21 cellular contexts compared by ENCODE assay signal in genomic region chr4:79088991-79089705, GRCh38.
"Had no signal": no experiment of that assay in that cellular context is flagged by ENCODE, and none has a peak within 500 bp of the region (broad histone marks: within the 10 kb centered on the region; RNA-seq: fewer than 3 reads in every experiment).

No MANE protein-coding gene starts in this region.

- H3K36me3 ChIP-seq: esophagus muscularis mucosa, gastrocnemius medialis, heart right ventricle, left lung, lower lobe of right lung, ovary, suprapubic skin, thyroid gland had no signal

- H3K4me3 ChIP-seq: dorsolateral prefrontal cortex, esophagus muscularis mucosa, gastrocnemius medialis, heart right ventricle, left lung, lower lobe of right lung, ovary, smooth muscle cell, suprapubic skin, thyroid gland had no signal

- H3K9me3 Mint-ChIP-seq: central memory CD8-positive, alpha-beta T cell; memory B cell; nephron had no signal

- H3K4me2 ChIP-seq: smooth muscle cell had no signal

- H3K4me1 Mint-ChIP-seq: central memory CD8-positive, alpha-beta T cell; memory B cell; naive B cell; nephron had no signal

- H3K4me3 Mint-ChIP-seq: central memory CD8-positive, alpha-beta T cell; memory B cell; naive B cell; nephron had no signal

- H3K27me3 Mint-ChIP-seq: central memory CD8-positive, alpha-beta T cell; memory B cell; naive B cell had no signal

- DNase-seq: cortex of kidney; dorsolateral prefrontal cortex; effector memory CD4-positive, alpha-beta T cell; gastrocnemius medialis; heart right ventricle; islet precursor cell; left lung; lower lobe of right lung; naive B cell; ovary; right cardiac atrium; stimulated activated CD4-positive, alpha-beta T cell treated with anti-CD3 and anti-CD28 coated beads, Interleukin-2, amount 100 ng/mL, for 48 hours; stimulated activated naive CD4-positive, alpha-beta T cell treated with Interleukin-2 at 50 U/mL for 16 hours; thyroid gland had no signal

- ATAC-seq: gastrocnemius medialis, heart right ventricle, left lung, lower lobe of right lung, right cardiac atrium had no signal

- H3K27ac ChIP-seq: dorsolateral prefrontal cortex, epithelial cell of prostate, esophagus muscularis mucosa, gastrocnemius medialis, heart right ventricle, left lung, lower lobe of right lung, ovary, suprapubic skin, thyroid gland had no signal

- H3K4me1 ChIP-seq: heart right ventricle, left lung, lower lobe of right lung, suprapubic skin had no signal

- H3K27ac Mint-ChIP-seq: memory B cell, naive B cell had no signal

- H3K9me3 ChIP-seq: esophagus muscularis mucosa, gastrocnemius medialis, left lung, lower lobe of right lung, ovary, suprapubic skin, thyroid gland had no signal

- H3K36me3 Mint-ChIP-seq: memory B cell, naive B cell had no signal

- H3K27me3 ChIP-seq: dorsolateral prefrontal cortex, esophagus muscularis mucosa, gastrocnemius medialis, heart right ventricle, left lung, ovary, suprapubic skin, thyroid gland had no signal
